Comparison of ENCODE assay signal across 1 cellular context in the genomic region with DNA sequence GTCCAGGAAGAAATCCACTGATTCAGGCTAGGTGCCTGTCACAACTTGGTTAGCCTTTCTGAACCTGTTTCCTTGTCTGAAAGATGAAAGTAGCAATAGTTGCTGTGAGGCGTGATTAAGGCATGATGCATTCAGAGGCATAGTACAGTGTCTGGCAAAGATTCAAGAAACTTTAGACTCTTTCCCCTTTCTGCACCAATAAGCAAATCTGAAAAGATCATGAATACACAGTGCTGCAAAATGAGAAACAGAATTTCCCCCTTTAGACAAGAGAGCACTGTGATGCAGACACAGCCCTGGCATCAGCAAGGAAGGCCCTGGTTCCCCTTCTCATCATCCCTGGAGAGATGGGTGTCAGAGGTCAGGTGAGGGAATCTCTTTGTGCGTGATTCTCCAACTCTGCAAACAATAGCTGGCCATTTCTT.
TF ChIP-seq lines count a peak whose summit lies in the region.

No MANE protein-coding gene starts in this region.

TF ChIP-seq in WTC11, 78 proteins besides CTCF, POLR2A, EP300 and RAD21 (continued from another document):
- TF ChIP-seq, protein P1, sequence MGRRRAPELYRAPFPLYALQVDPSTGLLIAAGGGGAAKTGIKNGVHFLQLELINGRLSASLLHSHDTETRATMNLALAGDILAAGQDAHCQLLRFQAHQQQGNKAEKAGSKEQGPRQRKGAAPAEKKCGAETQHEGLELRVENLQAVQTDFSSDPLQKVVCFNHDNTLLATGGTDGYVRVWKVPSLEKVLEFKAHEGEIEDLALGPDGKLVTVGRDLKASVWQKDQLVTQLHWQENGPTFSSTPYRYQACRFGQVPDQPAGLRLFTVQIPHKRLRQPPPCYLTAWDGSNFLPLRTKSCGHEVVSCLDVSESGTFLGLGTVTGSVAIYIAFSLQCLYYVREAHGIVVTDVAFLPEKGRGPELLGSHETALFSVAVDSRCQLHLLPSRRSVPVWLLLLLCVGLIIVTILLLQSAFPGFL (CRISPR knock-in tag; IDR thresholded peaks at IDR 0.05; ENCODE audit: borderline replicate concordance), result no peak
- no peak for TF ChIP-seq NR2C2 (CRISPR knock-in tag; IDR thresholded peaks at IDR 0.05)
- no peak for TF ChIP-seq GRHL2 (CRISPR knock-in tag; IDR thresholded peaks at IDR 0.05; ENCODE audit: insufficient replicate concordance, severe bottlenecking)
- no peak for TF ChIP-seq IRF2 (CRISPR knock-in tag; IDR thresholded peaks at IDR 0.05; ENCODE audit: borderline replicate concordance, low read depth)
- no peak for TF ChIP-seq SMAD4 (CRISPR knock-in tag; IDR thresholded peaks at IDR 0.05)
- TF ChIP-seq ZNF671 (CRISPR knock-in tag; IDR thresholded peaks at IDR 0.05), result no peak
- no peak for TF ChIP-seq SP1 (CRISPR knock-in tag; conservative IDR thresholded peaks at IDR 0.05)
- TF ChIP-seq CREM (CRISPR knock-in tag; IDR thresholded peaks at IDR 0.05), result no peak
- TF ChIP-seq NR3C1 (CRISPR knock-in tag; conservative IDR thresholded peaks at IDR 0.05; ENCODE audit: low read depth), result no peak
